Comparison of ENCODE assay signal across 8 cellular contexts in genomic region chr20:34824861-34825529, GRCh38. TPM values are rescaled to one million over a fixed set of nuclear protein-coding genes. Genes with fewer than 3 reads are reported as not detected.
A peak's percentile ranks its signal among the peaks of the same experiment; 100 is the strongest.
DNase-seq lines count a peak whose midpoint lies in the region; ATAC-seq and TF ChIP-seq lines count a peak whose summit lies in the region.

No MANE protein-coding gene starts in this region.

- no peak for TF ChIP-seq POLR2A in lower leg skin (IDR thresholded peaks at IDR 0.05)

- intact Hi-C loops in dorsolateral prefrontal cortex (cut with DNase I): loop anchor here (5.0 to 10.0 kb wide), 3 partner anchors 47 to 620 kb away; partner anchors contain the start of genes GGT7 (in 2 of the 2) and TP53INP2 (in 2 of the 2)
- intact Hi-C loops in lower leg skin (cut with DNase I; ENCODE audit: low total_unique reads): no loop called here

- H3K4me3 ChIP-seq in dorsolateral prefrontal cortex: peak overlapping the region; percentile 59 to 93 (median 83)
- peak overlapping the region; percentile 83 for H3K4me3 ChIP-seq in lower leg skin (ENCODE audit: low read depth, poor library complexity, severe bottlenecking)

- peak; percentile 20 for DNase-seq in NCI-H1694 treated with DMSO at 0.1 percent for 48 hours (lab: John Stamatoyannopoulos, UW)
- no peak for DNase-seq in NCI-H1694 (lab: John Stamatoyannopoulos, UW)
- DNase-seq in NCI-H2196 treated with DMSO at 0.1 percent for 48 hours (lab: John Stamatoyannopoulos, UW; ENCODE audit: unreplicated experiment): peak; percentile 15
- peak; percentile 54 to 59 for DNase-seq in activated CD4-positive, alpha-beta T cell treated with anti-CD3 and anti-CD28 coated beads, Interleukin-2, amount 50 U/mL, for 4 hours
- DNase-seq in dorsolateral prefrontal cortex: peak; percentile 56 to 82 (median 66)
- peak; percentile 20 to 89 for DNase-seq in lower leg skin (ENCODE audit: low spot score in 2 of 2)
- peak; percentile 62 for DNase-seq in stimulated activated CD4-positive, alpha-beta T cell treated with anti-CD3 and anti-CD28 coated beads, Interleukin-4, amount 100 ng/mL, for 48 hours (ENCODE audit: low read depth in 2 of 2)

- H3K27ac ChIP-seq in dorsolateral prefrontal cortex: peak overlapping the region; percentile 71 to 98 (median 91)

- peak; percentile 69 for ATAC-seq in HG02870 (IDR thresholded peaks at IDR 0.05; ENCODE audit: unreplicated experiment)

- TF ChIP-seq CTCF in dorsolateral prefrontal cortex (IDR thresholded peaks at IDR 0.05 in 54 of 56, conservative IDR thresholded peaks at IDR 0.05 in 2 of 56; ENCODE audit: low read depth in 1 of 56, partially characterized antibody in 56 of 56): peak in 21 of 56 donors; percentile 8 to 48 (median 22)
- no peak for TF ChIP-seq CTCF in lower leg skin (IDR thresholded peaks at IDR 0.05)

- WGBS in lower leg skin, 2 donors: 0% methylated on average over 34 to 38 of the region's 67 CpGs

- no peaks in the 10 kb centered on the region for H3K27me3 ChIP-seq in dorsolateral prefrontal cortex

RNA-seq across cellular contexts. Expression of gene NCOA6, which starts 0.5 kb away (rescaled TPM):
- total RNA-seq in dorsolateral prefrontal cortex (10 to 100 TPM; 29.3 to 53.5 (median 39.1) TPM), lower leg skin (10 to 100 TPM; 20.9 to 37.6 (median 29.9) TPM)

RNA-seq across cellular contexts. Expression of gene GGT7, which starts 47.7 kb away (rescaled TPM):
- 10 to 100 TPM; 53.0 to 99.7 (median 77.2) TPM for total RNA-seq in dorsolateral prefrontal cortex
- 10 to 100 TPM in 2 of 4 donors, 1 to 10 TPM in 2; 8.6 to 12.9 (median 9.6) TPM for total RNA-seq in lower leg skin

RNA-seq across cellular contexts. Expression of gene ACSS2, which starts 51.4 kb away (rescaled TPM):
- total RNA-seq in dorsolateral prefrontal cortex (100 to 1,000 TPM in 2 of 120 experiments, 10 to 100 TPM in 118; 35.5 to 131 (median 55.8) TPM), lower leg skin (10 to 100 TPM; 54.3 to 98.1 (median 71.5) TPM)
